1 cellular context compared by ENCODE assay signal in genomic region chr15:50244959-50245624, GRCh38.
TF ChIP-seq lines count a peak whose summit lies in the region.

No MANE protein-coding gene starts in this region.

TF ChIP-seq in H1, 55 proteins besides CTCF, POLR2A, EP300 and RAD21:
- TF ChIP-seq SIX5 (IDR thresholded peaks at IDR 0.05; ENCODE audit: low read depth, low read length) (no peak), SUZ12 (IDR thresholded peaks at IDR 0.05; ENCODE audit: low read length) (no peak), EGR1 (IDR thresholded peaks at IDR 0.05; ENCODE audit: borderline replicate concordance, low read depth, low read length) (no peak), CHD2 (IDR thresholded peaks at IDR 0.05; ENCODE audit: low read length) (no peak), KDM4A (IDR thresholded peaks at IDR 0.05; ENCODE audit: low read depth, low read length, severe bottlenecking) (no peak), POLR2AphosphoS5 (IDR thresholded peaks at IDR 0.05; ENCODE audit: low read depth, low read length) (no peak), BACH1 (IDR thresholded peaks at IDR 0.05; ENCODE audit: low read length) (no peak), MAX (IDR thresholded peaks at IDR 0.05) (no peak), JUN (IDR thresholded peaks at IDR 0.05; ENCODE audit: low read depth, low read length) (no peak), RXRA (IDR thresholded peaks at IDR 0.05; ENCODE audit: insufficient read depth, low read depth, low read length) (no peak), ASH2L (IDR thresholded peaks at IDR 0.05; ENCODE audit: low read length) (no peak), PHF8 (conservative IDR thresholded peaks at IDR 0.05; ENCODE audit: low read depth, low read length) (no peak), RFX5 (IDR thresholded peaks at IDR 0.05; ENCODE audit: borderline replicate concordance, low read depth, low read length) (no peak), RNF2 (IDR thresholded peaks at IDR 0.05; ENCODE audit: borderline replicate concordance, low read depth, low read length, missing control alignments, poor library complexity, severe bottlenecking) (no peak), POU5F1 (IDR thresholded peaks at IDR 0.05; ENCODE audit: low read depth, low read length) (no peak), BRCA1 (IDR thresholded peaks at IDR 0.05; ENCODE audit: low read depth, low read length) (no peak), EZH2 (IDR thresholded peaks at IDR 0.05; ENCODE audit: low read depth, low read length, severe bottlenecking) (no peak)
- TF ChIP-seq, protein P1, sequence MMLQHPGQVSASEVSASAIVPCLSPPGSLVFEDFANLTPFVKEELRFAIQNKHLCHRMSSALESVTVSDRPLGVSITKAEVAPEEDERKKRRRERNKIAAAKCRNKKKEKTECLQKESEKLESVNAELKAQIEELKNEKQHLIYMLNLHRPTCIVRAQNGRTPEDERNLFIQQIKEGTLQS (IDR thresholded peaks at IDR 0.05; ENCODE audit: insufficient read depth, low read depth, low read length), result no peak
